ENCODE assay signal across 9 cellular contexts in genomic region chr12:128259556-128260070, GRCh38. TPM values are rescaled to one million over a fixed set of nuclear protein-coding genes. Genes with fewer than 3 reads are reported as not detected.
A peak's percentile ranks its signal among the peaks of the same experiment; 100 is the strongest.
DNase-seq lines count a peak whose midpoint lies in the region; ATAC-seq and TF ChIP-seq lines count a peak whose summit lies in the region.
"Had no signal": no experiment of that assay in that cellular context is flagged by ENCODE, and none has a peak within 500 bp of the region (broad histone marks: within the 10 kb centered on the region; RNA-seq: fewer than 3 reads in every experiment).

No MANE protein-coding gene starts in this region.

- no peaks in the 10 kb centered on the region for H3K4me1 ChIP-seq in endodermal cell (ENCODE audit: control insufficient read depth, insufficient read depth, low read length)
- H3K4me1 ChIP-seq in neuronal stem cell (ENCODE audit: control insufficient read depth in 2 of 2, insufficient read depth in 1 of 2, low read depth in 1 of 2, low read length in 2 of 2) = peaks cover 0 to 3% of the 10 kb centered on the region in 2 donors

- H3K36me3 ChIP-seq in endodermal cell (ENCODE audit: control insufficient read depth, insufficient read depth, low read length) (no peaks in the 10 kb centered on the region), neuronal stem cell (replicated peaks in 1 of 2; ENCODE audit: control insufficient read depth in 2 of 2, insufficient read depth in 2 of 2, low read length in 2 of 2) (no peaks in the 10 kb centered on the region)

- H2BK120ac ChIP-seq in neuronal stem cell (ENCODE audit: low read depth, low read length) = no peak overlapping the region

- H3K79me1 ChIP-seq in neuronal stem cell (ENCODE audit: low read depth, low read length) = no peaks in the 10 kb centered on the region

- H3K9me3 Mint-ChIP-seq in activated naive CD8-positive, alpha-beta T cell treated with anti-CD3 and anti-CD28 coated beads, Interleukin-2, amount 50 U/mL, for 24 hours = peaks cover 10% of the 10 kb centered on the region
- peaks cover 3% of the 10 kb centered on the region for H3K9me3 Mint-ChIP-seq in activated naive CD8-positive, alpha-beta T cell treated with anti-CD3 and anti-CD28 coated beads for 36 hours
- peaks cover 7% of the 10 kb centered on the region for H3K9me3 Mint-ChIP-seq in endodermal cell

- peaks cover 9% of the 10 kb centered on the region for H3K9me3 ChIP-seq in endodermal cell (ENCODE audit: control insufficient read depth, low read length)
- H3K9me3 ChIP-seq in neuronal stem cell (replicated peaks in 1 of 2; ENCODE audit: control insufficient read depth in 2 of 2, insufficient read depth in 1 of 2, low read depth in 1 of 2, low read length in 2 of 2) = peaks cover 2 to 8% of the 10 kb centered on the region in 2 donors

- H3K27me3 Mint-ChIP-seq in activated naive CD8-positive, alpha-beta T cell treated with anti-CD3 and anti-CD28 coated beads, Interleukin-2, amount 50 U/mL, for 24 hours = peaks cover 14% of the 10 kb centered on the region
- H3K27me3 Mint-ChIP-seq in activated naive CD8-positive, alpha-beta T cell treated with anti-CD3 and anti-CD28 coated beads for 36 hours = peaks cover 22% of the 10 kb centered on the region
- peaks cover 33% of the 10 kb centered on the region for H3K27me3 Mint-ChIP-seq in endodermal cell (ENCODE audit: insufficient read depth)

- H3K4ac ChIP-seq in neuronal stem cell (ENCODE audit: low read length) = no peak overlapping the region

- no peaks in the 10 kb centered on the region for H3K36me3 Mint-ChIP-seq in activated naive CD8-positive, alpha-beta T cell treated with anti-CD3 and anti-CD28 coated beads, Interleukin-2, amount 50 U/mL, for 24 hours (ENCODE audit: low read depth)
- no peaks in the 10 kb centered on the region for H3K36me3 Mint-ChIP-seq in activated naive CD8-positive, alpha-beta T cell treated with anti-CD3 and anti-CD28 coated beads for 36 hours
- no peaks in the 10 kb centered on the region for H3K36me3 Mint-ChIP-seq in endodermal cell (ENCODE audit: low read depth)

- no peaks in the 10 kb centered on the region for H3K4me1 Mint-ChIP-seq in activated naive CD8-positive, alpha-beta T cell treated with anti-CD3 and anti-CD28 coated beads, Interleukin-2, amount 50 U/mL, for 24 hours
- H3K4me1 Mint-ChIP-seq in activated naive CD8-positive, alpha-beta T cell treated with anti-CD3 and anti-CD28 coated beads for 36 hours = no peaks in the 10 kb centered on the region
- peaks cover 4% of the 10 kb centered on the region for H3K4me1 Mint-ChIP-seq in endodermal cell

- no peak overlapping the region for H4K91ac ChIP-seq in neuronal stem cell (ENCODE audit: low read depth, low read length, poor library complexity)

- peak; percentile 96 for TF ChIP-seq CTCF in endodermal cell (conservative IDR thresholded peaks at IDR 0.05)

- no peak overlapping the region for H2BK12ac ChIP-seq in neuronal stem cell (ENCODE audit: low read length)

- no peak overlapping the region for H2BK15ac ChIP-seq in neuronal stem cell (ENCODE audit: low read length)

- H4K8ac ChIP-seq in neuronal stem cell (ENCODE audit: low read depth, low read length) = no peak overlapping the region

- peak; percentile 4 for DNase-seq in activated naive CD8-positive, alpha-beta T cell treated with anti-CD3 and anti-CD28 coated beads, Interleukin-2, amount 50 U/mL, for 24 hours
- no peak for DNase-seq in activated naive CD8-positive, alpha-beta T cell treated with anti-CD3 and anti-CD28 coated beads for 36 hours
- peak; percentile 42 for DNase-seq in NCI-H526 treated with DMSO at 0.1 percent for 48 hours (lab: John Stamatoyannopoulos, UW)
- peak; percentile 90 for DNase-seq in endodermal cell
- DNase-seq in neuronal stem cell (ENCODE audit: low spot score) = peak; percentile 70
- no peak for DNase-seq in NCI-H524 treated with DMSO at 0.1 percent for 48 hours (lab: John Stamatoyannopoulos, UW)
- no peak for DNase-seq in activated naive CD4-positive, alpha-beta T cell (lab: John Stamatoyannopoulos, UW)
- DNase-seq in stimulated activated CD4-positive, alpha-beta T cell treated with anti-CD3 and anti-CD28 coated beads, Interleukin-4, amount 100 ng/mL, for 4 hours = no peak

- no peak for ATAC-seq in activated naive CD8-positive, alpha-beta T cell treated with anti-CD3 and anti-CD28 coated beads, Interleukin-2, amount 50 U/mL, for 24 hours

- H3K23ac ChIP-seq in neuronal stem cell (ENCODE audit: low read depth, low read length, poor library complexity) = no peak overlapping the region

- H3K18ac ChIP-seq in neuronal stem cell (ENCODE audit: low read length) = no peak overlapping the region

- WGBS in endodermal cell (ENCODE audit: insufficient coverage in 1 of 2, insufficient read length in 1 of 2), 2 experiments = 19 to 20% methylated on average over 2 to 5 of the region's 5 CpGs
- WGBS in neuronal stem cell (ENCODE audit: extremely low coverage in 2 of 2, insufficient read length in 2 of 2, insufficient replicate concordance in 1 of 2), 2 donors = no CpG with 5 or more reads among the region's 5 CpGs

- H2AK5ac ChIP-seq in neuronal stem cell (ENCODE audit: low read depth, low read length) = no peak overlapping the region

- H3K27ac Mint-ChIP-seq in activated naive CD8-positive, alpha-beta T cell treated with anti-CD3 and anti-CD28 coated beads, Interleukin-2, amount 50 U/mL, for 24 hours = no peak overlapping the region
- H3K27ac Mint-ChIP-seq in activated naive CD8-positive, alpha-beta T cell treated with anti-CD3 and anti-CD28 coated beads for 36 hours = no peak overlapping the region
- no peak overlapping the region for H3K27ac Mint-ChIP-seq in endodermal cell

- no peak overlapping the region for H3K14ac ChIP-seq in neuronal stem cell (ENCODE audit: low read length)

- H3K9ac ChIP-seq in endodermal cell (ENCODE audit: extremely low read depth, low read length, poor library complexity, severe bottlenecking) = no peak overlapping the region
- H3K9ac ChIP-seq in neuronal stem cell (ENCODE audit: low read depth, low read length, poor library complexity) = no peak overlapping the region

- H3K4me3 ChIP-seq in endodermal cell (ENCODE audit: low read length) = no peak overlapping the region
- no peak overlapping the region for H3K4me3 ChIP-seq in neuronal stem cell (ENCODE audit: low read length in 2 of 2)
- H3K4me3 ChIP-seq: skin epidermis had no signal

- peak overlapping the region; percentile 31 for H2AFZ ChIP-seq in neuronal stem cell (ENCODE audit: low read length)

- H3K27me3 ChIP-seq in endodermal cell (ENCODE audit: control insufficient read depth, insufficient read depth, low read length, poor library complexity, severe bottlenecking) (peaks cover 35% of the 10 kb centered on the region), neuronal stem cell (ENCODE audit: control insufficient read depth in 3 of 3, insufficient read depth in 3 of 3, low read depth in 1 of 3, low read length in 3 of 3) (no peaks in the 10 kb centered on the region)

- H2BK5ac ChIP-seq in neuronal stem cell (ENCODE audit: low read length) = no peak overlapping the region

- H3K27ac ChIP-seq in endodermal cell (ENCODE audit: low read depth, low read length) = no peak overlapping the region
- no peak overlapping the region for H3K27ac ChIP-seq in neuronal stem cell (replicated peaks; ENCODE audit: low read length)
- H3K27ac ChIP-seq: skin epidermis had no signal

- no peak overlapping the region for H3K4me2 ChIP-seq in neuronal stem cell (ENCODE audit: insufficient read depth, low read length, poor library complexity, severe bottlenecking)

- H3K4me3 Mint-ChIP-seq in activated naive CD8-positive, alpha-beta T cell treated with anti-CD3 and anti-CD28 coated beads, Interleukin-2, amount 50 U/mL, for 24 hours = no peak overlapping the region
- H3K4me3 Mint-ChIP-seq in activated naive CD8-positive, alpha-beta T cell treated with anti-CD3 and anti-CD28 coated beads for 36 hours = no peak overlapping the region
- no peak overlapping the region for H3K4me3 Mint-ChIP-seq in endodermal cell

RNA-seq across cellular contexts. Expression of gene TMEM132C, which starts 7.4 kb away (rescaled TPM):
- not detected for total RNA-seq in activated naive CD8-positive, alpha-beta T cell treated with anti-CD3 and anti-CD28 coated beads for 36 hours
- under 1 TPM; 0.26 to 0.33 TPM for total RNA-seq in endodermal cell
- 33.6 TPM for polyA plus RNA-seq in endodermal cell (2013, experiment 1 of 2)
- 31.6 TPM for polyA plus RNA-seq in endodermal cell (2013, experiment 2 of 2)
- polyA plus RNA-seq in neuronal stem cell (2013, experiment 1 of 2) = 0.11 TPM
- 0.12 TPM for polyA plus RNA-seq in neuronal stem cell (2013, experiment 2 of 2)

Comparison
In these comparisons a context has a peak if more than half of its experiments do, and no peak if none do; other contexts are left out.
1. DNase-seq: peak in activated naive CD8-positive, alpha-beta T cell treated with anti-CD3 and anti-CD28 coated beads, Interleukin-2, amount 50 U/mL, for 24 hours (single experiment), NCI-H526 treated with DMSO at 0.1 percent for 48 hours (single experiment), endodermal cell (single experiment) and neuronal stem cell (single experiment); none in activated naive CD8-positive, alpha-beta T cell treated with anti-CD3 and anti-CD28 coated beads for 36 hours (single experiment), NCI-H524 treated with DMSO at 0.1 percent for 48 hours (single experiment), activated naive CD4-positive, alpha-beta T cell (0 of 4) and stimulated activated CD4-positive, alpha-beta T cell treated with anti-CD3 and anti-CD28 coated beads, Interleukin-4, amount 100 ng/mL, for 4 hours (0 of 2).